8 cellular contexts compared by ENCODE assay signal in genomic region chr17:63446981-63447687, GRCh38. TPM values are rescaled to one million over a fixed set of nuclear protein-coding genes. Genes with fewer than 3 reads are reported as not detected.
A peak's percentile ranks its signal among the peaks of the same experiment; 100 is the strongest.
DNase-seq lines count a peak whose midpoint lies in the region; ATAC-seq and TF ChIP-seq lines count a peak whose summit lies in the region.

No MANE protein-coding gene starts in this region.

- H3K4me3 Mint-ChIP-seq in activated CD4-positive, alpha-beta T cell treated with anti-CD3 and anti-CD28 coated beads, Interleukin-2, amount 10 ng/mL, durations not matched to agents 7 days and 5 days = peak overlapping the region; percentile 54
- H3K4me3 Mint-ChIP-seq in naive B cell = peak overlapping the region; percentile 65 to 86 (median 81)
- H3K4me3 Mint-ChIP-seq in type B pancreatic cell = peak overlapping the region; percentile 44

- CTCF ChIA-PET in activated CD4-positive, alpha-beta T cell treated with anti-CD3 and anti-CD28 coated beads, Interleukin-2, amount 10 ng/mL, durations not matched to agents 7 days and 5 days (lab: Charles Lee) = interaction anchor here (1.4 to 6.0 kb wide), 5 partner anchors 14 to 164 kb away, joined by 4 to 57 read pairs (median 5); no protein-coding TSS in a partner anchor

- POLR2A ChIA-PET in activated CD4-positive, alpha-beta T cell treated with anti-CD3 and anti-CD28 coated beads, Interleukin-2, amount 10 ng/mL, durations not matched to agents 7 days and 5 days (lab: Charles Lee) = no interaction called here

- peaks cover 31% of the 10 kb centered on the region for H3K4me1 Mint-ChIP-seq in activated CD4-positive, alpha-beta T cell treated with anti-CD3 and anti-CD28 coated beads, Interleukin-2, amount 10 ng/mL, durations not matched to agents 7 days and 5 days
- H3K4me1 Mint-ChIP-seq in naive B cell = peaks cover 16 to 35% (median 27%) of the 10 kb centered on the region in 3 donors
- peaks cover 13% of the 10 kb centered on the region for H3K4me1 Mint-ChIP-seq in type B pancreatic cell (ENCODE audit: unreplicated experiment)

- no peaks in the 10 kb centered on the region for H3K9me3 Mint-ChIP-seq in activated CD4-positive, alpha-beta T cell treated with anti-CD3 and anti-CD28 coated beads, Interleukin-2, amount 10 ng/mL, durations not matched to agents 7 days and 5 days
- H3K9me3 Mint-ChIP-seq in naive B cell (peaks cover 0 to 2% (median 0%) of the 10 kb centered on the region in 7 donors), type B pancreatic cell (no peaks in the 10 kb centered on the region)

- no peak for TF ChIP-seq CTCF in type B pancreatic cell (conservative IDR thresholded peaks at IDR 0.05)

- H3K36me3 Mint-ChIP-seq in activated CD4-positive, alpha-beta T cell treated with anti-CD3 and anti-CD28 coated beads, Interleukin-2, amount 10 ng/mL, durations not matched to agents 7 days and 5 days (ENCODE audit: low read depth) = no peaks in the 10 kb centered on the region
- no peaks in the 10 kb centered on the region for H3K36me3 Mint-ChIP-seq in naive B cell
- no peaks in the 10 kb centered on the region for H3K36me3 Mint-ChIP-seq in type B pancreatic cell

- peaks cover 28% of the 10 kb centered on the region for H3K27me3 Mint-ChIP-seq in activated CD4-positive, alpha-beta T cell treated with anti-CD3 and anti-CD28 coated beads, Interleukin-2, amount 10 ng/mL, durations not matched to agents 7 days and 5 days
- peaks cover 5 to 24% (median 8%) of the 10 kb centered on the region in 3 donors for H3K27me3 Mint-ChIP-seq in naive B cell
- peaks cover 22% of the 10 kb centered on the region for H3K27me3 Mint-ChIP-seq in type B pancreatic cell

- intact Hi-C loops in Right ventricle myocardium inferior (cut with DNase I) = loop anchor here (2.0 kb wide), 1 partner anchor 28 kb away; no protein-coding TSS in a partner anchor
- intact Hi-C loops in cardiac septum (cut with DNase I) = no loop called here

- DNase-seq in Right ventricle myocardium inferior (ENCODE audit: missing footprints) = no peak
- DNase-seq in cardiac septum (ENCODE audit: low spot score) = no peak
- peak; percentile 88 for DNase-seq in NCI-H1092 treated with DMSO at 0.1 percent for 48 hours (lab: John Stamatoyannopoulos, UW)
- DNase-seq in activated CD4-positive, alpha-beta T cell treated with anti-CD3 and anti-CD28 coated beads, Interleukin-2, amount 10 ng/mL, durations not matched to agents 7 days and 5 days = peak; percentile 33
- peak; percentile 20 for DNase-seq in effector CD8-positive, alpha-beta T cell (lab: John Stamatoyannopoulos, UW)
- DNase-seq in naive B cell = peak; percentile 41
- DNase-seq in type B pancreatic cell (ENCODE audit: extremely low spot score, unreplicated experiment) = no peak
- no peak for DNase-seq in AG08395 (ENCODE audit: low spot score)

- ATAC-seq in Right ventricle myocardium inferior = peak; percentile 24
- ATAC-seq in naive B cell (ENCODE audit: low read depth in 2 of 2) = peak; percentile 8 to 9

- peak overlapping the region; percentile 83 for H3K27ac Mint-ChIP-seq in activated CD4-positive, alpha-beta T cell treated with anti-CD3 and anti-CD28 coated beads, Interleukin-2, amount 10 ng/mL, durations not matched to agents 7 days and 5 days
- H3K27ac Mint-ChIP-seq in naive B cell = peak overlapping the region; percentile 62 to 95 (median 94)
- H3K27ac Mint-ChIP-seq in type B pancreatic cell = peak overlapping the region; percentile 41

RNA-seq across cellular contexts. Expression of gene CYB561, which starts 1.0 kb away (rescaled TPM):
- total RNA-seq in Right ventricle myocardium inferior (15.5 TPM), cardiac septum (6.8 TPM), type B pancreatic cell (ENCODE audit: low replicate concordance) (34.5 and 85.1 TPM in 2 replicates)
- 1 to 10 TPM; 7.9 to 9.5 TPM for total RNA-seq in activated CD4-positive, alpha-beta T cell treated with anti-CD3 and anti-CD28 coated beads, Interleukin-2, amount 10 ng/mL, durations not matched to agents 7 days and 5 days
- 1 to 10 TPM in 4 of 6 donors, under 1 TPM in 1, not detected in 1; 0.66 to 3.4 (median 1.6) TPM for polyA plus RNA-seq in naive B cell (ENCODE audit: low read depth in 6 of 6)

RNA-seq across cellular contexts. Expression of gene ACE, which starts 29.7 kb away (rescaled TPM):
- total RNA-seq in Right ventricle myocardium inferior (4.8 TPM), cardiac septum (11.6 TPM), type B pancreatic cell (ENCODE audit: low replicate concordance) (3.6 and 9.1 TPM in 2 replicates)
- total RNA-seq in activated CD4-positive, alpha-beta T cell treated with anti-CD3 and anti-CD28 coated beads, Interleukin-2, amount 10 ng/mL, durations not matched to agents 7 days and 5 days = 1 to 10 TPM; 4.1 to 5.9 TPM
- polyA plus RNA-seq in naive B cell (ENCODE audit: low read depth in 6 of 6) = not detected

Comparison
In these comparisons a context has a peak if more than half of its experiments do, and no peak if none do; other contexts are left out.
1. DNase-seq: peak in NCI-H1092 treated with DMSO at 0.1 percent for 48 hours (single experiment), activated CD4-positive, alpha-beta T cell treated with anti-CD3 and anti-CD28 coated beads, Interleukin-2, amount 10 ng/mL, durations not matched to agents 7 days and 5 days (single experiment), effector CD8-positive, alpha-beta T cell (single experiment) and naive B cell (single experiment); none in Right ventricle myocardium inferior (single experiment), cardiac septum (single experiment), type B pancreatic cell (single experiment) and AG08395 (single experiment).
2. H3K27ac Mint-ChIP-seq: peak in every context shown above with its lines; median percentile 94 in naive B cell; 83 in activated CD4-positive, alpha-beta T cell treated with anti-CD3 and anti-CD28 coated beads, Interleukin-2, amount 10 ng/mL, durations not matched to agents 7 days and 5 days; 41 in type B pancreatic cell.
3. Peak in every context shown above with its lines, with median percentiles within 50 percentile points of each other: H3K4me3 Mint-ChIP-seq.